Comparison of ENCODE assay signal across 8 cellular contexts in genomic region chr1:212916395-212917133, GRCh38. TPM values are rescaled to one million over a fixed set of nuclear protein-coding genes. Genes with fewer than 3 reads are reported as not detected.
DNase-seq lines count a peak whose midpoint lies in the region; ATAC-seq and TF ChIP-seq lines count a peak whose summit lies in the region.

No MANE protein-coding gene starts in this region.

- H3K36me3 ChIP-seq in osteoblast (ENCODE audit: insufficient read depth, low read length) = no peaks in the 10 kb centered on the region

- H3K4me2 ChIP-seq in osteoblast (ENCODE audit: insufficient read depth, low read length) = peak overlapping the region; percentile 82

- no peaks in the 10 kb centered on the region for H3K79me2 ChIP-seq in osteoblast (ENCODE audit: insufficient read depth, low read length)

- H3K27ac ChIP-seq in osteoblast (ENCODE audit: low read depth, low read length) = no peak overlapping the region

- peak; percentile 92 for DNase-seq in ELF-1 (ENCODE audit: low read depth, low spot score)
- DNase-seq in NCI-H2171 (lab: John Stamatoyannopoulos, UW) = peak; percentile 80
- DNase-seq in fibroblast of villous mesenchyme (ENCODE audit: low read depth) = peak; percentile 24
- peak; percentile 84 for DNase-seq in osteoblast (ENCODE audit: insufficient read length, low spot score, missing footprints)
- no peak for DNase-seq in NCI-H748 (lab: John Stamatoyannopoulos, UW; ENCODE audit: unreplicated experiment)
- DNase-seq in EL = no peak

- no peaks in the 10 kb centered on the region for H3K9me3 ChIP-seq in osteoblast (ENCODE audit: low read depth, low read length)

- no peaks in the 10 kb centered on the region for H4K20me1 ChIP-seq in osteoblast (ENCODE audit: insufficient read depth, low read length)

- ATAC-seq in HG03565 (IDR thresholded peaks at IDR 0.05; ENCODE audit: unreplicated experiment) (no peak), GM21717 (IDR thresholded peaks at IDR 0.05; ENCODE audit: unreplicated experiment) (no peak)

- H3K4me1 ChIP-seq in osteoblast (ENCODE audit: insufficient read depth, low read length) = no peaks in the 10 kb centered on the region

- no peak overlapping the region for H3K4me3 ChIP-seq in fibroblast of villous mesenchyme (ENCODE audit: low read depth, low read length)
- peak overlapping the region; percentile 64 for H3K4me3 ChIP-seq in osteoblast (ENCODE audit: insufficient read depth, low read length)

- no peak for TF ChIP-seq CTCF in fibroblast of villous mesenchyme (IDR thresholded peaks at IDR 0.05; ENCODE audit: insufficient read depth, low read depth, low read length)
- no peak for TF ChIP-seq CTCF in osteoblast (IDR thresholded peaks at IDR 0.05; ENCODE audit: extremely low read depth, low read depth, low read length)

- H3K27me3 ChIP-seq in osteoblast (ENCODE audit: insufficient read depth, low read length) = peaks cover 16% of the 10 kb centered on the region

- peak overlapping the region; percentile 91 for H2AFZ ChIP-seq in osteoblast (ENCODE audit: low read length)

RNA-seq across cellular contexts. Expression of gene VASH2, which starts 33.8 kb away (rescaled TPM):
- total RNA-seq in fibroblast of villous mesenchyme = 0.43 and 0.97 TPM in 2 replicates
- total RNA-seq in osteoblast = 1.1 and 2.1 TPM in 2 replicates

RNA-seq across cellular contexts. Expression of gene FLVCR1, which starts 58.5 kb away (rescaled TPM):
- total RNA-seq in fibroblast of villous mesenchyme (9.0 and 15.1 TPM in 2 replicates), osteoblast (5.4 and 11.2 TPM in 2 replicates)

Comparison
In these comparisons a context has a peak if more than half of its experiments do, and no peak if none do; other contexts are left out.
1. DNase-seq: peak in ELF-1 (single experiment), NCI-H2171 (single experiment), fibroblast of villous mesenchyme (single experiment) and osteoblast (single experiment); none in NCI-H748 (single experiment) and EL (single experiment).